8 cellular contexts compared by ENCODE assay signal in genomic region chr4:183657564-183657963, GRCh38. TPM values are rescaled to one million over a fixed set of nuclear protein-coding genes. Genes with fewer than 3 reads are reported as not detected.
A peak's percentile ranks its signal among the peaks of the same experiment; 100 is the strongest.
DNase-seq lines count a peak whose midpoint lies in the region; ATAC-seq and TF ChIP-seq lines count a peak whose summit lies in the region.

No MANE protein-coding gene starts in this region.

- no peak overlapping the region for H3K27ac ChIP-seq in mesodermal cell (ENCODE audit: low read depth, low read length, severe bottlenecking)

- ATAC-seq in GM21717 (IDR thresholded peaks at IDR 0.05; ENCODE audit: unreplicated experiment), result no peak

- H3K4me3 Mint-ChIP-seq in HFFc6, result peak overlapping the region; percentile 90

- TF ChIP-seq CTCF in AG10803 (conservative IDR thresholded peaks at IDR 0.05; ENCODE audit: low read length) (no peak), HFFc6 (IDR thresholded peaks at IDR 0.05) (no peak)

- no peaks in the 10 kb centered on the region for H3K27me3 Mint-ChIP-seq in HFFc6 (ENCODE audit: insufficient read depth)

- H3K9me3 ChIP-seq in adipocyte (ENCODE audit: control insufficient read depth, low read length) (no peaks in the 10 kb centered on the region), mesodermal cell (ENCODE audit: control insufficient read depth, low read length) (no peaks in the 10 kb centered on the region)

- no peaks in the 10 kb centered on the region for H3K9me3 Mint-ChIP-seq in HFFc6

- H3K4me1 ChIP-seq in adipocyte (ENCODE audit: control insufficient read depth, insufficient read depth, low read length) (peaks cover 27% of the 10 kb centered on the region), mesodermal cell (ENCODE audit: control insufficient read depth, insufficient read depth, low read length, poor library complexity, severe bottlenecking) (no peaks in the 10 kb centered on the region)

- H3K36me3 ChIP-seq in adipocyte (ENCODE audit: control insufficient read depth, insufficient read depth, low read length, severe bottlenecking) (peaks cover 26% of the 10 kb centered on the region), mesodermal cell (ENCODE audit: control insufficient read depth, insufficient read depth, low read length) (peaks cover 33% of the 10 kb centered on the region)

- H3K4me3 ChIP-seq in AG10803 (ENCODE audit: low read length), result peak overlapping the region; percentile 78
- H3K4me3 ChIP-seq in adipocyte (ENCODE audit: low read length), result peak overlapping the region; percentile 97
- H3K4me3 ChIP-seq in mesodermal cell (ENCODE audit: extremely low read depth, insufficient read depth, low read length, poor library complexity, severe bottlenecking), result peak overlapping the region; percentile 67

- DNase-seq in AG10803 (ENCODE audit: low read depth) (peak; percentile 47), HFFc6 (peak; percentile 24), adipocyte (ENCODE audit: low read depth) (no peak), SKM-1 (lab: John Stamatoyannopoulos, UW; ENCODE audit: unreplicated experiment) (no peak), NCI-H2081 treated with DMSO at 0.1 percent for 48 hours (lab: John Stamatoyannopoulos, UW) (no peak)
- DNase-seq in stimulated activated CD4-positive, alpha-beta T cell treated with anti-CD3 and anti-CD28 coated beads, Interleukin-1b, Interleukin-23, amount 100 ng/mL, for 48 hours, result no peak

- peak overlapping the region; percentile 92 for H3K27ac Mint-ChIP-seq in HFFc6

- peaks cover 7% of the 10 kb centered on the region; the same call in 1 of the 2 replicates for H3K36me3 Mint-ChIP-seq in HFFc6 (ENCODE audit: low read depth)

- H3K4me1 Mint-ChIP-seq in HFFc6 (ENCODE audit: low read depth), result peaks cover 18% of the 10 kb centered on the region

- H3K27me3 ChIP-seq in adipocyte (replicated peaks; ENCODE audit: control insufficient read depth, insufficient read depth, low read length), result no peaks in the 10 kb centered on the region

- H3K9ac ChIP-seq in adipocyte (ENCODE audit: low read length), result peak overlapping the region; percentile 95

- WGBS in mesodermal cell (ENCODE audit: insufficient coverage in 2 of 2), 2 experiments, result 93 to 95% methylated on average over 3 of the region's 3 CpGs

RNA-seq across cellular contexts. Expression of gene RWDD4, which starts 1.4 kb away (rescaled TPM):
- 10 to 100 TPM; 26.3 to 30.9 (median 28.9) TPM for total RNA-seq in HFFc6 (2021; fragmentation: NEBNext Ultra II Directional; extraction: Animal tissue kit (Norgen Biotek cat#: 25700))
- 20.7 TPM for polyA plus RNA-seq in mesodermal cell (2013, experiment 1 of 2)
- 23.4 TPM for polyA plus RNA-seq in mesodermal cell (2013, experiment 2 of 2)

RNA-seq across cellular contexts. Expression of gene TRAPPC11, which starts 1.5 kb away (rescaled TPM):
- total RNA-seq in HFFc6 (2021; fragmentation: NEBNext Ultra II Directional; extraction: Animal tissue kit (Norgen Biotek cat#: 25700)), result 10 to 100 TPM; 24.8 to 29.5 (median 26.1) TPM
- polyA plus RNA-seq in mesodermal cell (2013, experiment 1 of 2), result 24.0 TPM
- 23.8 TPM for polyA plus RNA-seq in mesodermal cell (2013, experiment 2 of 2)

Comparison
In these comparisons a context has a peak if more than half of its experiments do, and no peak if none do; other contexts are left out.
1. DNase-seq: peak in AG10803 (single experiment) and HFFc6 (single experiment); none in adipocyte (single experiment), stimulated activated CD4-positive, alpha-beta T cell treated with anti-CD3 and anti-CD28 coated beads, Interleukin-1b, Interleukin-23, amount 100 ng/mL, for 48 hours (single experiment), SKM-1 (single experiment) and NCI-H2081 treated with DMSO at 0.1 percent for 48 hours (single experiment).
2. Peak in every context shown above with its lines, with median percentiles within 50 percentile points of each other: H3K4me3 ChIP-seq.